In the genomic region with DNA sequence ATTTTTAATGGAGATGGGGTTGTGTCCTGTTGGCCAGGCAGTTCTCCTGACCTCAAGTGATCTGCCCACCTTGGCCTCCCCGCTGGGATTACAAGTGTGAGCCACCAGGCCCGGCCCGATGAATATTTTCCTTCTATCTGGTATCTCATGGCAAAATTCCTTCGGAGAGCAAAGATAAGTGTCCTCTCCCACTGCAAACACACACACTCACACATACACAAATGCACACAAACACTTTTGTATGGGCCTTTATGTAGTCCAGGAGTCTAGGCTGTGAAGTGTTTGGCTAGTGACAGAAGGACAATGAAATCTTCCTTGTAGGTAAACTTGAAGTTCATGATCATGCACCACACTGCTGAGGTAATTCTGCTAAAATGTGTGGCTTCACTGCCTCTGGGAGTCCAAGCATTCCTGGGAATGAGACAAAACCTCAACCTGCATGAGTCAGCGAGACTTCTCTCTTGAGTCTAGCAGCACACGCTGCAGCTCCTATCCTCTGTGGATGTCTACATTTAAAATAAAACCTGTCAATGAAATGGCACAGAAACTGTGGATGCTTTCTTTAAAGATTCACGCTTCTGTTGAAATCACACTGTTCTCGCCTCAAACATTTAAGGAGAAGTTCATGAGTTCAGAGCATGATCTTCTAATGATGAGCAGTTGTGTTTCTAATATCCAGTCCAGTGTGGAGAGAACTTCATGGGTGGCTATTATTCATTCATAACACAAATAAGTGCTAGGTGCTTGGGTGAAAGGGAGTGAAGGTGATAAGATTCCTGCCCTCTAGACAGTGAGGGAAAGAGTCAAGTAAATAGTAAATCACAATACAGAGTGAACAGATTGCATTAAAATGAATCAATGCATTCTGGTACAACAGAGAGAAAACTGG, we compare ENCODE assay signal across 11 cellular contexts.
DNase-seq lines count a peak whose midpoint lies in the region; ATAC-seq lines count a peak whose summit lies in the region.
"Had no signal": no experiment of that assay in that cellular context is flagged by ENCODE, and none has a peak within 500 bp of the region (broad histone marks: within the 10 kb centered on the region; RNA-seq: fewer than 3 reads in every experiment).

No MANE protein-coding gene starts in this region.

- H3K27ac Mint-ChIP-seq in T-cell = no peak overlapping the region

- POLR2A ChIA-PET in T-cell (lab: Charles Lee) = no interaction called here

- peaks cover 1 to 4% of the 10 kb centered on the region in 2 donors for H3K27me3 Mint-ChIP-seq in T-cell

- no peaks in the 10 kb centered on the region for H3K36me3 Mint-ChIP-seq in T-cell

- no peak overlapping the region for H3K4me3 Mint-ChIP-seq in T-cell

- DNase-seq in A172 (ENCODE audit: low spot score) = peak; percentile 98
- DNase-seq in HPDE6-E6E7 (ENCODE audit: extremely low spot score) = peak; percentile 35
- peak; percentile 97 for DNase-seq in astrocyte of the hippocampus (ENCODE audit: low read depth, low spot score)
- peak; percentile 98 for DNase-seq in iris pigment epithelial cell (ENCODE audit: low read depth)
- no peak for DNase-seq in T-cell
- no peak for DNase-seq in SHP77 treated with DMSO at 0.1 percent for 48 hours (lab: John Stamatoyannopoulos, UW)
- no peak for DNase-seq in SKM-1 treated with dmso at 0.1 percent for 144 hours (lab: John Stamatoyannopoulos, UW; ENCODE audit: unreplicated experiment)
- no peak for DNase-seq in medulla oblongata (ENCODE audit: extremely low spot score)
- DNase-seq: activated T-cell treated with anti-CD3 and anti-CD28 coated beads, Interleukin-2, amount 50 U/mL, for 48 hours; NCI-H2081 treated with DMSO at 0.1 percent for 48 hours; stimulated activated CD4-positive, alpha-beta T cell treated with anti-CD3 and anti-CD28 coated beads, Interleukin-4, amount 100 ng/mL, for 1 hour had no signal

- no peaks in the 10 kb centered on the region for H3K9me3 Mint-ChIP-seq in T-cell

- H3K4me1 Mint-ChIP-seq in T-cell = no peaks in the 10 kb centered on the region

- ATAC-seq in T-cell (replicated peaks in 1 of 4) = no peak

- CTCF ChIA-PET in T-cell (lab: Charles Lee) = no interaction called here

Comparison
In these comparisons a context has a peak if more than half of its experiments do, and no peak if none do; other contexts are left out.
1. DNase-seq: peak in A172 (single experiment), HPDE6-E6E7 (single experiment), astrocyte of the hippocampus (single experiment) and iris pigment epithelial cell (single experiment); none in T-cell (0 of 34), SHP77 treated with DMSO at 0.1 percent for 48 hours (single experiment), SKM-1 treated with dmso at 0.1 percent for 144 hours (single experiment) and medulla oblongata (single experiment).